Comparison of ENCODE assay signal across 15 cellular contexts in the genomic region with DNA sequence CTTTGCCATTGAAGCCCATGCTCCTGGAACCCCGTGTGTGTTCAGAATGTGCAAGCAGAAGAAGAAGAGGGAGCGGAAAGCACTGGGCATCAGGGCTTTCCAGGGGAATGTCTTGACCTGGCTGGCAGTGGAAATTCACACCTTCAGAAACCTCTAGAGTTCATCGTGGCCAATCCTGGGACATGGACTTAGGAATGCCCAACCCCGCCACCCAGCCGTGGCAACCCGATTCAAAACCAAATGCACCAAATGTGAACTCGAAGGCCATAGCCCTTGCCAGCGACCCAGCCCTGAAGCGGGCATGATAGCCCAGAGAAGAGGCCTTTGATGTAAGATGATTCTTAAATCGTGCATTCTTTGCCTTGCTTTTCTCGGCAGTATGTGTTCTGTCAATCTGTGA.
DNase-seq lines count a peak whose midpoint lies in the region; TF ChIP-seq lines count a peak whose summit lies in the region.
"Had no signal": no experiment of that assay in that cellular context is flagged by ENCODE, and none has a peak within 500 bp of the region (broad histone marks: within the 10 kb centered on the region; RNA-seq: fewer than 3 reads in every experiment).

No MANE protein-coding gene starts in this region.

- TF ChIP-seq CTCF in glutamatergic neuron (IDR thresholded peaks at IDR 0.05; ENCODE audit: partially characterized antibody, unreplicated experiment) = no peak
- TF ChIP-seq CTCF in osteoblast (IDR thresholded peaks at IDR 0.05; ENCODE audit: extremely low read depth, low read depth, low read length) = no peak

- H3K27ac Mint-ChIP-seq in glutamatergic neuron (ENCODE audit: unreplicated experiment) = no peak overlapping the region
- H3K27ac Mint-ChIP-seq: CD4-positive, alpha-beta T cell had no signal

- peaks cover 2% of the 10 kb centered on the region for H3K27me3 Mint-ChIP-seq in glutamatergic neuron (ENCODE audit: unreplicated experiment)
- H3K27me3 Mint-ChIP-seq: CD4-positive, alpha-beta T cell had no signal

- H3K9me3 ChIP-seq in SJCRH30 (replicated peaks) = no peaks in the 10 kb centered on the region
- no peaks in the 10 kb centered on the region for H3K9me3 ChIP-seq in osteoblast (ENCODE audit: low read depth, low read length)
- H3K9me3 ChIP-seq: HAP-1 had no signal

- H4K20me1 ChIP-seq in osteoblast (ENCODE audit: insufficient read depth, low read length) = peaks cover 5% of the 10 kb centered on the region

- H3K27ac ChIP-seq in SJCRH30 (peak overlapping the region; percentile 87), osteoblast (ENCODE audit: low read depth, low read length) (no peak overlapping the region)

- peaks cover 6% of the 10 kb centered on the region for H3K9me3 Mint-ChIP-seq in glutamatergic neuron (ENCODE audit: unreplicated experiment)
- H3K9me3 Mint-ChIP-seq: CD4-positive, alpha-beta T cell had no signal

- H3K36me3 Mint-ChIP-seq in glutamatergic neuron (ENCODE audit: unreplicated experiment) = peaks cover 12% of the 10 kb centered on the region

- no peaks in the 10 kb centered on the region for H3K79me2 ChIP-seq in osteoblast (ENCODE audit: insufficient read depth, low read length)

- H3K4me1 Mint-ChIP-seq in glutamatergic neuron (ENCODE audit: low read depth, unreplicated experiment) = peaks cover 34% of the 10 kb centered on the region

- H3K4me1 ChIP-seq in SJCRH30 (peaks cover 56% of the 10 kb centered on the region), osteoblast (ENCODE audit: insufficient read depth, low read length) (no peaks in the 10 kb centered on the region)
- H3K4me1 ChIP-seq: HAP-1 had no signal

- no peak overlapping the region for H3K4me2 ChIP-seq in osteoblast (ENCODE audit: insufficient read depth, low read length)

- no peaks in the 10 kb centered on the region for H3K27me3 ChIP-seq in SJCRH30
- H3K27me3 ChIP-seq in osteoblast (ENCODE audit: insufficient read depth, low read length) = no peaks in the 10 kb centered on the region

- H3K36me3 ChIP-seq in SJCRH30 (peaks cover 19% of the 10 kb centered on the region), osteoblast (ENCODE audit: insufficient read depth, low read length) (peaks cover 45% of the 10 kb centered on the region)

- peak; percentile 49 for DNase-seq in activated CD8-positive, alpha-beta memory T cell treated with anti-CD3 and anti-CD28 coated beads for 24 hours
- DNase-seq in activated CD8-positive, alpha-beta memory T cell treated with anti-CD3 and anti-CD28 coated beads, Interleukin-2, amount 50 U/mL, for 4 hours = no peak
- DNase-seq in SJCRH30 (no peak), glutamatergic neuron (no peak), osteoblast (ENCODE audit: insufficient read length, low spot score, missing footprints) (peak; percentile 41), NCI-H146 (lab: John Stamatoyannopoulos, UW) (no peak), SK-N-DZ (ENCODE audit: low spot score) (no peak)
- no peak for DNase-seq in stimulated activated naive CD4-positive, alpha-beta T cell (lab: John Stamatoyannopoulos, UW)
- DNase-seq: 8988T; AML-193; C1 segment of cervical spinal cord; Calu3; CD4-positive, alpha-beta T cell; DMS 273 treated with DMSO at 0.1 percent for 48 hours had no signal

- peak overlapping the region; percentile 34 for H3K4me3 Mint-ChIP-seq in glutamatergic neuron (ENCODE audit: unreplicated experiment)
- H3K4me3 Mint-ChIP-seq: CD4-positive, alpha-beta T cell had no signal

- H2AFZ ChIP-seq in osteoblast (ENCODE audit: low read length) = no peak overlapping the region

- H3K4me3 ChIP-seq in SJCRH30 (no peak overlapping the region), osteoblast (ENCODE audit: insufficient read depth, low read length) (no peak overlapping the region)
- H3K4me3 ChIP-seq: HAP-1 had no signal

Comparison
In these comparisons a context has a peak if more than half of its experiments do, and no peak if none do; other contexts are left out.
1. DNase-seq: peak in activated CD8-positive, alpha-beta memory T cell treated with anti-CD3 and anti-CD28 coated beads for 24 hours (single experiment) and osteoblast (single experiment); none in activated CD8-positive, alpha-beta memory T cell treated with anti-CD3 and anti-CD28 coated beads, Interleukin-2, amount 50 U/mL, for 4 hours (single experiment), SJCRH30 (0 of 2), glutamatergic neuron (single experiment), stimulated activated naive CD4-positive, alpha-beta T cell (0 of 6), NCI-H146 (single experiment) and SK-N-DZ (single experiment).